Comparison of ENCODE assay signal across 15 cellular contexts in the genomic region with DNA sequence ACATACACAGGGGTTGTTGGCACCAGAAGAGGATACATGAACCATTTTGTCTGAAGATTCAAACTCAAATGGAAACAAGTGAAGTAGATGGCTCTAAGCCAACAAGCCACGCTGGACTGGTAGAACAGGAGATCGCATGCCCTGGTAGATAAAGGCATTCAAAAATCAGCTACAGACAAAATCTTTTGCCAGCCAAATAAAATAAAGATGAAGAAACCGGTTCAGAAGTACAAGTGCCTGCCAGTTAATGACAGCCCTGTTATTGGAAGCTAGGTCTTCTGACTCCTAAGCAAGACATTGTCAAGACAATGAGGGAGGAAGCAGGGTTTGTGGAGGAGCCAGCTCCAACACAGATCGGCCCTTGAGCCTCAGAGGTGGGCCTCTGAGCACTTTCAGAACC. TPM values are rescaled to one million over a fixed set of nuclear protein-coding genes. Genes with fewer than 3 reads are reported as not detected.
A peak's percentile ranks its signal among the peaks of the same experiment; 100 is the strongest.
DNase-seq lines count a peak whose midpoint lies in the region; ATAC-seq and TF ChIP-seq lines count a peak whose summit lies in the region.
"Had no signal": no experiment of that assay in that cellular context is flagged by ENCODE, and none has a peak within 500 bp of the region (broad histone marks: within the 10 kb centered on the region; RNA-seq: fewer than 3 reads in every experiment).

No MANE protein-coding gene starts in this region.

- no peaks in the 10 kb centered on the region for H4K20me1 ChIP-seq in PC-3 (ENCODE audit: low read length)

- no peaks in the 10 kb centered on the region for H3K36me3 Mint-ChIP-seq in nephron progenitor cell (ENCODE audit: low read depth)
- H3K36me3 Mint-ChIP-seq: CD4-positive, CD25-positive, alpha-beta regulatory T cell had no signal

- intact Hi-C loops in PC-3 (cut with micrococcal nuclease): no loop called here

- H3K79me2 ChIP-seq in PC-3 (ENCODE audit: low read length): no peaks in the 10 kb centered on the region

- no peaks in the 10 kb centered on the region for H3F3A ChIP-seq in PC-3 (ENCODE audit: low read length, unreplicated experiment)

- H3K36me3 ChIP-seq in PC-3 (ENCODE audit: low read depth, low read length): no peaks in the 10 kb centered on the region
- H3K36me3 ChIP-seq: HAP-1 had no signal

- H3K4me1 ChIP-seq in PC-3 (ENCODE audit: insufficient read depth, low read length): peaks cover 10% of the 10 kb centered on the region
- H3K4me1 ChIP-seq: HAP-1 had no signal

- H3K27ac Mint-ChIP-seq in nephron progenitor cell: peak overlapping the region; percentile 54
- H3K27ac Mint-ChIP-seq: B cell had no signal

- DNase-seq in LNCaP clone FGC (ENCODE audit: low read depth) (peak; percentile 57), PC-3 (peak; percentile 11), nephron progenitor cell (no peak), GM13977 (ENCODE audit: low spot score) (no peak)
- DNase-seq: Calu3; CD4-positive, CD25-positive, alpha-beta regulatory T cell; NCI-H1417 treated with DMSO at 0.1 percent for 48 hours; NCI-H2081; NCI-H69; SIG-M5 had no signal

- H3K9me2 ChIP-seq in PC-3 (replicated peaks; ENCODE audit: low read length): no peaks in the 10 kb centered on the region

- no peaks in the 10 kb centered on the region for H3K27me3 ChIP-seq in PC-3 (ENCODE audit: low read length)

- CTCF ChIA-PET in PC-3 (lab: Charles Lee): no interaction called here

- H3K27ac ChIP-seq in PC-3 (ENCODE audit: low read length): no peak overlapping the region

- ATAC-seq in PC-3 (no peak), esophagus mucosa (peak; percentile 68), HG03175 (IDR thresholded peaks at IDR 0.05; ENCODE audit: unreplicated experiment) (no peak), HG02870 (IDR thresholded peaks at IDR 0.05; ENCODE audit: unreplicated experiment) (no peak)

- H3K9ac ChIP-seq in PC-3 (ENCODE audit: low read length): no peak overlapping the region

- no peak overlapping the region for H2AFZ ChIP-seq in PC-3 (ENCODE audit: low read length)

- H3K4me3 ChIP-seq in LNCaP clone FGC (ENCODE audit: low read depth, low read length): no peak overlapping the region
- H3K4me3 ChIP-seq in PC-3 (ENCODE audit: low read length): no peak overlapping the region
- H3K4me3 ChIP-seq: HAP-1 had no signal

- no peak overlapping the region for H3K4me3 Mint-ChIP-seq in nephron progenitor cell
- H3K4me3 Mint-ChIP-seq: B cell; CD4-positive, CD25-positive, alpha-beta regulatory T cell had no signal

- in situ Hi-C loops in GM13977 (cut with MboI; ENCODE audit: low pct_unique_long_range_greater_than_20kb, low sequenced_read_pairs, unreplicated experiment): no loop called here

- no peak overlapping the region for H3K4me2 ChIP-seq in PC-3 (ENCODE audit: low read length)

- peaks cover 3% of the 10 kb centered on the region for H3K27me3 Mint-ChIP-seq in nephron progenitor cell (ENCODE audit: low read depth, poor library complexity)
- H3K27me3 Mint-ChIP-seq: B cell; CD4-positive, CD25-positive, alpha-beta regulatory T cell had no signal

- no peaks in the 10 kb centered on the region for H3K9me3 ChIP-seq in PC-3 (ENCODE audit: low read length)
- H3K9me3 ChIP-seq: HAP-1 had no signal

- no TSS peak for BruUV-seq in PC-3 (replicated peaks; lab: Mats Ljungman, UMichigan)

- peaks cover 2% of the 10 kb centered on the region for H3K9me3 Mint-ChIP-seq in nephron progenitor cell

- POLR2A ChIA-PET in PC-3 (lab: Charles Lee; ENCODE audit: unreplicated experiment): no interaction called here

- TF ChIP-seq CTCF in LNCaP clone FGC (IDR thresholded peaks at IDR 0.05; ENCODE audit: control insufficient read depth, extremely low read depth, insufficient read depth): no peak
- TF ChIP-seq CTCF in PC-3 (conservative IDR thresholded peaks at IDR 0.05; ENCODE audit: low read depth, low read length): no peak
- TF ChIP-seq CTCF in nephron progenitor cell (IDR thresholded peaks at IDR 0.05): no peak
- no peak for TF ChIP-seq CTCF in GM13977 (IDR thresholded peaks at IDR 0.05; ENCODE audit: extremely low read depth, insufficient read depth, missing control alignments)

- peaks cover 8% of the 10 kb centered on the region for H3K4me1 Mint-ChIP-seq in nephron progenitor cell

RNA-seq across cellular contexts. Expression of a gene that starts 52.3 kb away (rescaled TPM):
- total RNA-seq in PC-3 (2014; rRNA removed): 3.2 and 4.4 TPM in 2 replicates
- total RNA-seq in esophagus mucosa: 43.4 TPM

Comparison
In these comparisons a context has a peak if more than half of its experiments do, and no peak if none do; other contexts are left out.
1. DNase-seq: peak in LNCaP clone FGC (single experiment) and PC-3 (single experiment); none in nephron progenitor cell (single experiment) and GM13977 (single experiment).